In genomic region chr4:69057620-69058409, GRCh38 we compare ENCODE assay signal across 8 cellular contexts. TPM values are rescaled to one million over a fixed set of nuclear protein-coding genes. Genes with fewer than 3 reads are reported as not detected.
DNase-seq lines count a peak whose midpoint lies in the region; ATAC-seq and TF ChIP-seq lines count a peak whose summit lies in the region.

No MANE protein-coding gene starts in this region.

- ATAC-seq in HG03571 (IDR thresholded peaks at IDR 0.05; ENCODE audit: unreplicated experiment) (peak; percentile 80), upper lobe of left lung (ENCODE audit: low FRiP score in 2 of 2) (peak in 1 of 2 donors; percentile 57)

- no peaks in the 10 kb centered on the region for H3K9me2 ChIP-seq in hepatocyte (replicated peaks; ENCODE audit: insufficient read depth)

- H3K4me1 Mint-ChIP-seq in MCF 10A (ENCODE audit: insufficient read depth, unreplicated experiment) = no peaks in the 10 kb centered on the region

- 36% methylated on average over 5 of the region's 5 CpGs for WGBS in hepatocyte (ENCODE audit: low lambda C conversion rate, missing lambda C conversion rate)
- WGBS in upper lobe of left lung, 2 donors = 42 to 50% methylated on average over 5 of the region's 5 CpGs

- intact Hi-C loops in breast epithelium (cut with DNase I; ENCODE audit: low total_unique reads) (no loop called here), MCF 10A (cut with micrococcal nuclease) (no loop called here), left ventricle myocardium inferior (cut with micrococcal nuclease) (no loop called here)

- H3K4me3 ChIP-seq in breast epithelium = peak overlapping the region in 2 of 3 donors; percentile 24 to 39
- no peak overlapping the region for H3K4me3 ChIP-seq in hepatocyte
- peak overlapping the region in 1 of 4 donors; percentile 2 for H3K4me3 ChIP-seq in upper lobe of left lung
- H3K4me3 ChIP-seq in left ventricle myocardium inferior = no peak overlapping the region

- no peak overlapping the region for H3K4me3 Mint-ChIP-seq in MCF 10A (ENCODE audit: unreplicated experiment)

- H3K4me2 ChIP-seq in hepatocyte = peak overlapping the region; percentile 67

- H3K9me3 ChIP-seq in breast epithelium (no peaks in the 10 kb centered on the region), hepatocyte (ENCODE audit: low read depth) (no peaks in the 10 kb centered on the region), upper lobe of left lung (no peaks in the 10 kb centered on the region), left ventricle myocardium inferior (replicated peaks) (no peaks in the 10 kb centered on the region)

- no peak overlapping the region for H3K27ac Mint-ChIP-seq in MCF 10A (ENCODE audit: low read depth, unreplicated experiment)

- DNase-seq in breast epithelium (ENCODE audit: low spot score in 2 of 2) (no peak), MCF 10A (ENCODE audit: unreplicated experiment) (no peak), hepatocyte (ENCODE audit: low spot score) (peak; percentile 35), upper lobe of left lung (no peak), activated gamma-delta T cell (lab: John Stamatoyannopoulos, UW) (no peak), left ventricle myocardium inferior (no peak)
- no peak for DNase-seq in activated naive CD4-positive, alpha-beta T cell (lab: John Stamatoyannopoulos, UW)

- no peaks in the 10 kb centered on the region for H3K36me3 Mint-ChIP-seq in MCF 10A (ENCODE audit: insufficient read depth, unreplicated experiment)

- H3K4me1 ChIP-seq in breast epithelium (no peaks in the 10 kb centered on the region), hepatocyte (ENCODE audit: insufficient read depth) (peaks cover 17% of the 10 kb centered on the region), upper lobe of left lung (no peaks in the 10 kb centered on the region), left ventricle myocardium inferior (no peaks in the 10 kb centered on the region)

- H3K27ac ChIP-seq in breast epithelium (peak overlapping the region; percentile 34 to 74), hepatocyte (peak overlapping the region; percentile 70), upper lobe of left lung (peak overlapping the region in 3 of 4 donors; percentile 6 to 46 (median 46)), left ventricle myocardium inferior (replicated peaks) (no peak overlapping the region)

- H3K36me3 ChIP-seq in breast epithelium (no peaks in the 10 kb centered on the region), hepatocyte (replicated peaks; ENCODE audit: insufficient read depth, low read depth) (no peaks in the 10 kb centered on the region), upper lobe of left lung (no peaks in the 10 kb centered on the region), left ventricle myocardium inferior (no peaks in the 10 kb centered on the region)

- no peaks in the 10 kb centered on the region for H3K27me3 ChIP-seq in breast epithelium
- H3K27me3 ChIP-seq in hepatocyte = no peaks in the 10 kb centered on the region
- no peaks in the 10 kb centered on the region for H3K27me3 ChIP-seq in upper lobe of left lung
- no peaks in the 10 kb centered on the region for H3K27me3 ChIP-seq in left ventricle myocardium inferior (ENCODE audit: low read depth)

- H3K27me3 Mint-ChIP-seq in MCF 10A (ENCODE audit: insufficient read depth, unreplicated experiment) = no peaks in the 10 kb centered on the region

- TF ChIP-seq EP300 in upper lobe of left lung (IDR thresholded peaks at IDR 0.05) = no peak

- CTCF ChIA-PET in MCF 10A (lab: Yijun Ruan, JAX) = interaction anchor here (0.6 kb wide), 1 partner anchor 39 kb away, joined by 3 read pairs; no protein-coding TSS in a partner anchor

- H3K79me2 ChIP-seq in hepatocyte = no peaks in the 10 kb centered on the region

- no TSS peak for BruUV-seq in MCF 10A (replicated peaks; lab: Mats Ljungman, UMichigan)

- TF ChIP-seq CTCF in breast epithelium (IDR thresholded peaks at IDR 0.05) = no peak
- TF ChIP-seq CTCF in MCF 10A (IDR thresholded peaks at IDR 0.05; ENCODE audit: unreplicated experiment) = no peak
- no peak for TF ChIP-seq CTCF in hepatocyte (IDR thresholded peaks at IDR 0.05; ENCODE audit: poor library complexity)
- TF ChIP-seq CTCF in upper lobe of left lung (IDR thresholded peaks at IDR 0.05) = no peak
- TF ChIP-seq CTCF in left ventricle myocardium inferior (IDR thresholded peaks at IDR 0.05; ENCODE audit: borderline replicate concordance) = no peak

- H2AFZ ChIP-seq in hepatocyte = peak overlapping the region; percentile 73

- no peaks in the 10 kb centered on the region for H4K20me1 ChIP-seq in hepatocyte (ENCODE audit: insufficient read depth, poor library complexity, severe bottlenecking)

- TF ChIP-seq POLR2A in breast epithelium (IDR thresholded peaks at IDR 0.05) = no peak
- no peak for TF ChIP-seq POLR2A in upper lobe of left lung (IDR thresholded peaks at IDR 0.05)

- POLR2A ChIA-PET in MCF 10A (lab: Yijun Ruan, JAX) = no interaction called here

- H3K9me3 Mint-ChIP-seq in MCF 10A (ENCODE audit: unreplicated experiment) = no peaks in the 10 kb centered on the region

RNA-seq across cellular contexts. Expression of gene UGT2B7, which starts 38.5 kb away (rescaled TPM):
- 1 to 10 TPM in 1 of 3 donors, under 1 TPM in 1, not detected in 1; 0.33 to 2.5 TPM for total RNA-seq in breast epithelium
- total RNA-seq in MCF 10A (2022) = not detected in 2 replicates
- 114 and 125 TPM in 2 replicates for total RNA-seq in hepatocyte
- 67.7 and 90.0 TPM in 2 replicates for polyA plus RNA-seq in hepatocyte
- 1 to 10 TPM in 1 of 6 donors, under 1 TPM in 2, not detected in 3; 0.24 to 1.1 (median 0.30) TPM for total RNA-seq in upper lobe of left lung
- not detected for total RNA-seq in left ventricle myocardium inferior

Comparison
In these comparisons a context has a peak if more than half of its experiments do, and no peak if none do; other contexts are left out.
1. H3K4me3 ChIP-seq: peak in breast epithelium (2 of 3); none in hepatocyte (single experiment) and left ventricle myocardium inferior (single experiment).
2. RNA of gene UGT2B7, which starts 38.5 kb away (total RNA-seq): 114 to 125 TPM in hepatocyte; 0.33 to 2.5 TPM in breast epithelium, 0.24 to 1.1 TPM in upper lobe of left lung, not detected in MCF 10A and not detected in left ventricle myocardium inferior (single experiment); every median in the first group is over 10 times any median in the second.